Comparison of ENCODE assay signal across 2 cellular contexts in genomic region chr19:43773725-43774102, GRCh38.
TF ChIP-seq lines count a peak whose summit lies in the region.

No MANE protein-coding gene starts in this region.

TF ChIP-seq in HEK293, 187 proteins besides CTCF, POLR2A, EP300 and RAD21:
- TF ChIP-seq ZNF701 (tag by site-specific recombination; IDR thresholded peaks at IDR 0.05) = no peak
- no peak for TF ChIP-seq HOXD13 (CRISPR knock-in tag; IDR thresholded peaks at IDR 0.05; ENCODE audit: borderline replicate concordance)
- no peak for TF ChIP-seq ZSCAN5A (tag by site-specific recombination; IDR thresholded peaks at IDR 0.05)
- no peak for TF ChIP-seq ZBTB17 (tag by site-specific recombination; IDR thresholded peaks at IDR 0.05)
- TF ChIP-seq ZNF146 (tag by site-specific recombination; IDR thresholded peaks at IDR 0.05) = no peak
- TF ChIP-seq PBX3 (CRISPR knock-in tag; IDR thresholded peaks at IDR 0.05) = 0 out of 2 replicates have a peak, but pooled peaks have one; percentile 10
- no peak for TF ChIP-seq ZNF530 (tag by site-specific recombination; IDR thresholded peaks at IDR 0.05; ENCODE audit: low read depth)
- peak; percentile 22; the same call in 1 of the 2 replicates for TF ChIP-seq IKZF3 (tag by site-specific recombination; IDR thresholded peaks at IDR 0.05)
- TF ChIP-seq ZNF658 (tag by site-specific recombination; IDR thresholded peaks at IDR 0.05) = no peak
- TF ChIP-seq, protein P1, sequence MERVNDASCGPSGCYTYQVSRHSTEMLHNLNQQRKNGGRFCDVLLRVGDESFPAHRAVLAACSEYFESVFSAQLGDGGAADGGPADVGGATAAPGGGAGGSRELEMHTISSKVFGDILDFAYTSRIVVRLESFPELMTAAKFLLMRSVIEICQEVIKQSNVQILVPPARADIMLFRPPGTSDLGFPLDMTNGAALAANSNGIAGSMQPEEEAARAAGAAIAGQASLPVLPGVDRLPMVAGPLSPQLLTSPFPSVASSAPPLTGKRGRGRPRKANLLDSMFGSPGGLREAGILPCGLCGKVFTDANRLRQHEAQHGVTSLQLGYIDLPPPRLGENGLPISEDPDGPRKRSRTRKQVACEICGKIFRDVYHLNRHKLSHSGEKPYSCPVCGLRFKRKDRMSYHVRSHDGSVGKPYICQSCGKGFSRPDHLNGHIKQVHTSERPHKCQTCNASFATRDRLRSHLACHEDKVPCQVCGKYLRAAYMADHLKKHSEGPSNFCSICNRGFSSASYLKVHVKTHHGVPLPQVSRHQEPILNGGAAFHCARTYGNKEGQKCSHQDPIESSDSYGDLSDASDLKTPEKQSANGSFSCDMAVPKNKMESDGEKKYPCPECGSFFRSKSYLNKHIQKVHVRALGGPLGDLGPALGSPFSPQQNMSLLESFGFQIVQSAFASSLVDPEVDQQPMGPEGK (tag by site-specific recombination; IDR thresholded peaks at IDR 0.05) = no peak
- no peak for TF ChIP-seq ZBTB8A (tag by site-specific recombination; IDR thresholded peaks at IDR 0.05)
- TF ChIP-seq GLI4 (tag by site-specific recombination; IDR thresholded peaks at IDR 0.05) = no peak
- TF ChIP-seq ZNF19 (tag by site-specific recombination; IDR thresholded peaks at IDR 0.05; ENCODE audit: low read depth) = no peak

TF ChIP-seq in K562, 482 proteins besides CTCF, POLR2A, EP300 and RAD21 (continues in another document):
- TF ChIP-seq ATF1 (CRISPR knock-in tag; IDR thresholded peaks at IDR 0.05) = no peak
- no peak for TF ChIP-seq ATF1 (tag; IDR thresholded peaks at IDR 0.05)
- no peak for TF ChIP-seq ZNF75A (CRISPR knock-in tag; IDR thresholded peaks at IDR 0.05)
- TF ChIP-seq RBM39 (optimal IDR thresholded peaks at IDR 0.05; ENCODE audit: low read depth, low read length) = peak; percentile 32
- TF ChIP-seq, protein P2, sequence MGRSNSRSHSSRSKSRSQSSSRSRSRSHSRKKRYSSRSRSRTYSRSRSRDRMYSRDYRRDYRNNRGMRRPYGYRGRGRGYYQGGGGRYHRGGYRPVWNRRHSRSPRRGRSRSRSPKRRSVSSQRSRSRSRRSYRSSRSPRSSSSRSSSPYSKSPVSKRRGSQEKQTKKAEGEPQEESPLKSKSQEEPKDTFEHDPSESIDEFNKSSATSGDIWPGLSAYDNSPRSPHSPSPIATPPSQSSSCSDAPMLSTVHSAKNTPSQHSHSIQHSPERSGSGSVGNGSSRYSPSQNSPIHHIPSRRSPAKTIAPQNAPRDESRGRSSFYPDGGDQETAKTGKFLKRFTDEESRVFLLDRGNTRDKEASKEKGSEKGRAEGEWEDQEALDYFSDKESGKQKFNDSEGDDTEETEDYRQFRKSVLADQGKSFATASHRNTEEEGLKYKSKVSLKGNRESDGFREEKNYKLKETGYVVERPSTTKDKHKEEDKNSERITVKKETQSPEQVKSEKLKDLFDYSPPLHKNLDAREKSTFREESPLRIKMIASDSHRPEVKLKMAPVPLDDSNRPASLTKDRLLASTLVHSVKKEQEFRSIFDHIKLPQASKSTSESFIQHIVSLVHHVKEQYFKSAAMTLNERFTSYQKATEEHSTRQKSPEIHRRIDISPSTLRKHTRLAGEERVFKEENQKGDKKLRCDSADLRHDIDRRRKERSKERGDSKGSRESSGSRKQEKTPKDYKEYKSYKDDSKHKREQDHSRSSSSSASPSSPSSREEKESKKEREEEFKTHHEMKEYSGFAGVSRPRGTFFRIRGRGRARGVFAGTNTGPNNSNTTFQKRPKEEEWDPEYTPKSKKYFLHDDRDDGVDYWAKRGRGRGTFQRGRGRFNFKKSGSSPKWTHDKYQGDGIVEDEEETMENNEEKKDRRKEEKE (IDR thresholded peaks at IDR 0.05; ENCODE audit: borderline replicate concordance in 1 of 2, control insufficient read depth in 1 of 2, low read depth in 2 of 2, low read length in 1 of 2) = no peak
- no peak for TF ChIP-seq ZNF143 (CRISPR knock-in tag; IDR thresholded peaks at IDR 0.05)
- TF ChIP-seq CEBPB (tag; IDR thresholded peaks at IDR 0.05) = no peak
- TF ChIP-seq, protein P3, sequence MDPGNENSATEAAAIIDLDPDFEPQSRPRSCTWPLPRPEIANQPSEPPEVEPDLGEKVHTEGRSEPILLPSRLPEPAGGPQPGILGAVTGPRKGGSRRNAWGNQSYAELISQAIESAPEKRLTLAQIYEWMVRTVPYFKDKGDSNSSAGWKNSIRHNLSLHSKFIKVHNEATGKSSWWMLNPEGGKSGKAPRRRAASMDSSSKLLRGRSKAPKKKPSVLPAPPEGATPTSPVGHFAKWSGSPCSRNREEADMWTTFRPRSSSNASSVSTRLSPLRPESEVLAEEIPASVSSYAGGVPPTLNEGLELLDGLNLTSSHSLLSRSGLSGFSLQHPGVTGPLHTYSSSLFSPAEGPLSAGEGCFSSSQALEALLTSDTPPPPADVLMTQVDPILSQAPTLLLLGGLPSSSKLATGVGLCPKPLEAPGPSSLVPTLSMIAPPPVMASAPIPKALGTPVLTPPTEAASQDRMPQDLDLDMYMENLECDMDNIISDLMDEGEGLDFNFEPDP (CRISPR knock-in tag; IDR thresholded peaks at IDR 0.05) = no peak
- TF ChIP-seq DNMT1 (IDR thresholded peaks at IDR 0.05) = no peak
- TF ChIP-seq NR2F6 (CRISPR knock-in tag; IDR thresholded peaks at IDR 0.05) = no peak
- TF ChIP-seq ZFP30 (CRISPR knock-in tag; IDR thresholded peaks at IDR 0.05; ENCODE audit: borderline replicate concordance) = no peak
- TF ChIP-seq TAL1 (IDR thresholded peaks at IDR 0.05) = peak; percentile 67
- TF ChIP-seq ZNF318 (IDR thresholded peaks at IDR 0.05; ENCODE audit: borderline replicate concordance in 1 of 2, low read depth in 1 of 2) = no peak
- TF ChIP-seq ZBTB2 (IDR thresholded peaks at IDR 0.05) = peak; percentile 15; the same call in 1 of the 2 replicates
- TF ChIP-seq ZBED1 (IDR thresholded peaks at IDR 0.05) = no peak
- TF ChIP-seq KDM5B (IDR thresholded peaks at IDR 0.05; ENCODE audit: insufficient replicate concordance, low read depth, low read length) = no peak
- no peak for TF ChIP-seq ZNF436 (CRISPR knock-in tag; IDR thresholded peaks at IDR 0.05)
- TF ChIP-seq ZNF140 (CRISPR knock-in tag; IDR thresholded peaks at IDR 0.05) = no peak
- TF ChIP-seq, protein P4, sequence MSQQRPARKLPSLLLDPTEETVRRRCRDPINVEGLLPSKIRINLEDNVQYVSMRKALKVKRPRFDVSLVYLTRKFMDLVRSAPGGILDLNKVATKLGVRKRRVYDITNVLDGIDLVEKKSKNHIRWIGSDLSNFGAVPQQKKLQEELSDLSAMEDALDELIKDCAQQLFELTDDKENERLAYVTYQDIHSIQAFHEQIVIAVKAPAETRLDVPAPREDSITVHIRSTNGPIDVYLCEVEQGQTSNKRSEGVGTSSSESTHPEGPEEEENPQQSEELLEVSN (IDR thresholded peaks at IDR 0.05; ENCODE audit: borderline replicate concordance in 1 of 2, extremely low read depth in 1 of 2, insufficient read depth in 1 of 2, insufficient read length in 1 of 2, low read depth in 1 of 2, low read length in 1 of 2, poor library complexity in 1 of 2, severe bottlenecking in 1 of 2) = peak in 1 of 2 experiments; percentile 6
- TF ChIP-seq KHSRP (IDR thresholded peaks at IDR 0.05) = no peak
- TF ChIP-seq KDM1A (IDR thresholded peaks at IDR 0.05) = peak in 1 of 2 experiments; percentile 21; a peak in 1 of 4 replicates
- peak; percentile 72 for TF ChIP-seq CBFA2T2 (conservative IDR thresholded peaks at IDR 0.05)
- no peak for TF ChIP-seq CREB3L1 (IDR thresholded peaks at IDR 0.05; ENCODE audit: borderline replicate concordance, low read depth)
- TF ChIP-seq XRCC3 (IDR thresholded peaks at IDR 0.05) = no peak
- TF ChIP-seq SOX6 (IDR thresholded peaks at IDR 0.05) = no peak
- TF ChIP-seq TAF1 (IDR thresholded peaks at IDR 0.05; ENCODE audit: control insufficient read depth, extremely low read depth, insufficient read depth, low read length, severe bottlenecking) = peak; percentile 50
- peak; percentile 75 for TF ChIP-seq TCF3 (CRISPR knock-in tag; IDR thresholded peaks at IDR 0.05)
- TF ChIP-seq ZNF644 (tag; IDR thresholded peaks at IDR 0.05; ENCODE audit: low read depth) = no peak
- no peak for TF ChIP-seq FOSL1 (tag; conservative IDR thresholded peaks at IDR 0.05)
- TF ChIP-seq DACH1 (IDR thresholded peaks at IDR 0.05; ENCODE audit: partially characterized antibody) = no peak
- no peak for TF ChIP-seq VEZF1 (CRISPR knock-in tag; IDR thresholded peaks at IDR 0.05)
- TF ChIP-seq FOXJ3 (CRISPR knock-in tag; IDR thresholded peaks at IDR 0.05) = no peak
- TF ChIP-seq CREBBP (IDR thresholded peaks at IDR 0.05; ENCODE audit: low read depth, low read length) = no peak
- no peak for TF ChIP-seq HMGN3 (IDR thresholded peaks at IDR 0.05; ENCODE audit: borderline replicate concordance, extremely low read depth, insufficient read length, low read depth, low read length)
- TF ChIP-seq SNIP1 (IDR thresholded peaks at IDR 0.05; ENCODE audit: low read depth) = no peak
- no peak for TF ChIP-seq IRF2 (CRISPR knock-in tag; IDR thresholded peaks at IDR 0.05)
- no peak for TF ChIP-seq WHSC1 (IDR thresholded peaks at IDR 0.05; ENCODE audit: low read length)
- no peak for TF ChIP-seq PHB2 (IDR thresholded peaks at IDR 0.05; ENCODE audit: low read depth)
